9 cellular contexts compared by ENCODE assay signal in the genomic region with DNA sequence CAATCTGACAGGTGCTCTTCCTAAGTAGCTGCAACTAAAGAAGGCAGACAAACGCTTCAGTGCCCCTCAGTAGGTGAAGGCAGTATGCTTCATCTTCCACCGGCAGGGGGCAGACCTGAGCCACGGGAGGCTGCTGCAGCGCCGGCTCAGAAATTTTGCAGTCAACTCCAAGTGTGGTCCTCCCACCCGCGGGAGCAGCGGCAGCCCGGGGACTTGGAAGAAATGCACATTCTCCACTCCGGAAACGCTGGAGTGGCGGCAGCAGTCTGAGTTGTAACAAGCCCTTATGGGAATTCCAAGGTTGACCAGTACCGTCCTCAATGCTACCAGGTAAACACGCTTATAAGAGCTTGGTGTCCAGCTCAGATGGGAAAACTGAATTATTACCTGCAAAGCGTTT. TPM values are rescaled to one million over a fixed set of nuclear protein-coding genes. Genes with fewer than 3 reads are reported as not detected.
A peak's percentile ranks its signal among the peaks of the same experiment; 100 is the strongest.
DNase-seq lines count a peak whose midpoint lies in the region; ATAC-seq and TF ChIP-seq lines count a peak whose summit lies in the region.
"Had no signal": no experiment of that assay in that cellular context is flagged by ENCODE, and none has a peak within 500 bp of the region (broad histone marks: within the 10 kb centered on the region; RNA-seq: fewer than 3 reads in every experiment).

No MANE protein-coding gene starts in this region.

- H3K27ac Mint-ChIP-seq in activated naive CD4-positive, alpha-beta T cell treated with anti-CD3 and anti-CD28 coated beads, Interleukin-2, amount 50 U/mL, for 72 hours: no peak overlapping the region
- H3K27ac Mint-ChIP-seq: dendritic cell treated with granulocyte-macrophage colony-stimulating factor and Interleukin-4, amounts not matched to agents 40 ng/mL and 50 ng/mL, for 4 days had no signal

- H3K9me3 ChIP-seq in IMR-90 (ENCODE audit: control insufficient read depth, insufficient read depth, low read length) (no peaks in the 10 kb centered on the region), SJCRH30 (replicated peaks) (no peaks in the 10 kb centered on the region), prostate gland (no peaks in the 10 kb centered on the region), uterus (no peaks in the 10 kb centered on the region)

- H3K79me1 ChIP-seq in IMR-90 (ENCODE audit: low read depth in 1 of 2, low read length in 2 of 2): peaks cover 12 to 23% of the 10 kb centered on the region in 2 experiments; a peak in 3 of 4 replicates

- H2AK9ac ChIP-seq in IMR-90 (replicated peaks; ENCODE audit: low read depth, low read length, poor library complexity): no peak overlapping the region

- in situ Hi-C loops in IMR-90 (cut with MboI; ENCODE audit: low sequenced_read_pairs): loop anchor here (5.0 to 25.0 kb wide), 2 partner anchors 1020 to 1265 kb away; no protein-coding TSS in a partner anchor

- no peak overlapping the region for H4K91ac ChIP-seq in IMR-90 (ENCODE audit: insufficient read depth, low read depth, low read length)

- TF ChIP-seq CTCF in IMR-90 (conservative IDR thresholded peaks at IDR 0.05; ENCODE audit: low read depth, low read length) (peak; percentile 90), prostate gland (IDR thresholded peaks at IDR 0.05) (peak; percentile 86 to 94 (median 91)), uterus (IDR thresholded peaks at IDR 0.05) (peak; percentile 84 to 95 (median 92))

- no peak overlapping the region for H4K8ac ChIP-seq in IMR-90 (ENCODE audit: low read depth in 2 of 2, low read length in 2 of 2)

- peak; percentile 56 for ATAC-seq in GM19463 (IDR thresholded peaks at IDR 0.05; ENCODE audit: unreplicated experiment)
- ATAC-seq in IMR-90 (ENCODE audit: low read depth): peak; percentile 53
- ATAC-seq in activated naive CD4-positive, alpha-beta T cell treated with anti-CD3 and anti-CD28 coated beads, Interleukin-2, amount 50 U/mL, for 72 hours: peak; percentile 43 to 50
- ATAC-seq in Right ventricle myocardium superior (ENCODE audit: poor library complexity): peak; percentile 57

- H3K9ac ChIP-seq in IMR-90 (ENCODE audit: low read depth, low read length): peak overlapping the region; percentile 42; the same call in 1 of the 2 replicates

- no peaks in the 10 kb centered on the region for H3K9me3 Mint-ChIP-seq in activated naive CD4-positive, alpha-beta T cell treated with anti-CD3 and anti-CD28 coated beads, Interleukin-2, amount 50 U/mL, for 72 hours
- H3K9me3 Mint-ChIP-seq: dendritic cell treated with granulocyte-macrophage colony-stimulating factor and Interleukin-4, amounts not matched to agents 40 ng/mL and 50 ng/mL, for 4 days had no signal

- H3K36me3 ChIP-seq in IMR-90 (ENCODE audit: control insufficient read depth, insufficient read depth, low read length) (peaks cover 30% of the 10 kb centered on the region), SJCRH30 (no peaks in the 10 kb centered on the region), prostate gland (no peaks in the 10 kb centered on the region), uterus (no peaks in the 10 kb centered on the region)

- H3K4me3 ChIP-seq in IMR-90 (ENCODE audit: insufficient read depth, low read depth, low read length) (peak overlapping the region; percentile 34), SJCRH30 (no peak overlapping the region), prostate gland (no peak overlapping the region), uterus (peak overlapping the region in 1 of 2 donors; percentile 76)

- H2BK5ac ChIP-seq in IMR-90 (ENCODE audit: low read depth, low read length, poor library complexity, severe bottlenecking): peak overlapping the region; percentile 5

- H3K18ac ChIP-seq in IMR-90 (ENCODE audit: low read depth, low read length): no peak overlapping the region

- H3K4me2 ChIP-seq in IMR-90 (ENCODE audit: low read depth, low read length): peak overlapping the region; percentile 62

- WGBS in IMR-90 (ENCODE audit: extremely low coverage in 2 of 2, insufficient read length in 1 of 2), 2 experiments: 9% methylated on average over 11 of the region's 15 CpGs; no CpG with 5 or more reads in 1 of the 2 experiments
- WGBS in prostate gland: 7% methylated on average over 15 of the region's 15 CpGs

- BruUV-seq in IMR-90 (replicated peaks; lab: Mats Ljungman, UMichigan): no TSS peak

- no peak overlapping the region for H3K56ac ChIP-seq in IMR-90 (ENCODE audit: extremely low read depth, insufficient read depth, low read length)

- H2AK5ac ChIP-seq in IMR-90 (ENCODE audit: low read depth, low read length): no peak overlapping the region

- peaks cover 4% of the 10 kb centered on the region; the same call in 1 of the 2 replicates for H3K9me1 ChIP-seq in IMR-90 (ENCODE audit: insufficient read depth, low read length)

- H3K4ac ChIP-seq in IMR-90 (ENCODE audit: low read depth, low read length): 0 out of 2 replicates have a peak overlapping the region, but pooled peaks have one; percentile 8

- peak overlapping the region; percentile 63 for H2AFZ ChIP-seq in IMR-90 (replicated peaks; ENCODE audit: low read length, poor library complexity)

- CTCF ChIA-PET in IMR-90 (lab: Yijun Ruan, JAX): interaction anchor here (0.6 to 2.1 kb wide), 6 partner anchors 18 to 1469 kb away, joined by 3 to 4 read pairs (median 3); no protein-coding TSS in a partner anchor

- H3K27ac ChIP-seq in IMR-90 (ENCODE audit: insufficient read depth, low read length) (no peak overlapping the region), SJCRH30 (no peak overlapping the region), prostate gland (no peak overlapping the region), uterus (peak overlapping the region; percentile 40 to 89)

- no peak overlapping the region; the same call in 1 of the 2 replicates for H3K14ac ChIP-seq in IMR-90 (replicated peaks; ENCODE audit: low read depth, low read length)

- H3K4me1 ChIP-seq in IMR-90 (ENCODE audit: control insufficient read depth, insufficient read depth, low read length): peaks cover 9% of the 10 kb centered on the region
- no peaks in the 10 kb centered on the region; the same call in 1 of the 2 replicates for H3K4me1 ChIP-seq in SJCRH30
- no peaks in the 10 kb centered on the region for H3K4me1 ChIP-seq in prostate gland (replicated peaks)
- H3K4me1 ChIP-seq in uterus: peaks cover 0 to 4% of the 10 kb centered on the region in 2 donors

- peak overlapping the region; percentile 76; the same call in 1 of the 2 replicates for H3K23ac ChIP-seq in IMR-90 (ENCODE audit: low read depth, low read length)

- intact Hi-C loops in IMR-90 (cut with micrococcal nuclease): loop anchor here (1.0 kb wide), 1 partner anchor 1263 kb away; no protein-coding TSS in a partner anchor
- intact Hi-C loops in Right ventricle myocardium superior (cut with DNase I): no loop called here
- intact Hi-C loops in prostate gland (cut with DNase I): loop anchor here (2.0 to 5.0 kb wide), 2 partner anchors 1263 to 1335 kb away; no protein-coding TSS in a partner anchor
- intact Hi-C loops in uterus (cut with DNase I; ENCODE audit: low total_unique reads): loop anchor here (5.0 to 10.0 kb wide), 3 partner anchors 1185 to 1897 kb away; no protein-coding TSS in a partner anchor

- dilution Hi-C loops in IMR-90 (cut with HindIII; ENCODE audit: low sequenced_read_pairs, unreplicated experiment): no loop called here

- peaks cover 25% of the 10 kb centered on the region for H4K20me1 ChIP-seq in IMR-90 (ENCODE audit: insufficient read depth, low read length)

- H3K27me3 ChIP-seq in IMR-90 (ENCODE audit: control insufficient read depth, insufficient read depth, low read length) (no peaks in the 10 kb centered on the region), SJCRH30 (no peaks in the 10 kb centered on the region), prostate gland (replicated peaks; ENCODE audit: insufficient read depth) (no peaks in the 10 kb centered on the region), uterus (no peaks in the 10 kb centered on the region)

- TF ChIP-seq RAD21 in IMR-90 (IDR thresholded peaks at IDR 0.05; ENCODE audit: low read length): peak; percentile 83

- no peak overlapping the region for H2BK20ac ChIP-seq in IMR-90 (ENCODE audit: low read depth, low read length)

- DNase-seq in D341Med (ENCODE audit: low spot score) (peak; percentile 86), IMR-90 (peak; percentile 64), SJCRH30 (peak; percentile 70 to 83), Right ventricle myocardium superior (peak; percentile 86), prostate gland (ENCODE audit: low spot score) (peak; percentile 70), uterus (peak; percentile 87 to 88)
- peak in 1 of 2 donors; percentile 86 for DNase-seq in activated naive CD4-positive, alpha-beta T cell treated with anti-CD3 and anti-CD28 coated beads, Interleukin-2, amount 50 U/mL, for 72 hours (ENCODE audit: low spot score in 2 of 2)

- H2BK120ac ChIP-seq in IMR-90 (ENCODE audit: low read depth, low read length): peak overlapping the region; percentile 6; the same call in 1 of the 2 replicates

- H2BK15ac ChIP-seq in IMR-90 (ENCODE audit: low read depth, low read length): no peak overlapping the region

- POLR2A ChIA-PET in IMR-90 (lab: Charles Lee; ENCODE audit: unreplicated experiment): no interaction called here

- TF ChIP-seq POLR2A in IMR-90 (IDR thresholded peaks at IDR 0.05; ENCODE audit: low read depth, low read length) (0 out of 2 replicates have a peak, but pooled peaks have one; percentile 40), prostate gland (IDR thresholded peaks at IDR 0.05) (no peak), uterus (IDR thresholded peaks at IDR 0.05) (no peak)

- no peak overlapping the region for H4K5ac ChIP-seq in IMR-90 (ENCODE audit: low read depth, low read length)

- H3K36me3 Mint-ChIP-seq in activated naive CD4-positive, alpha-beta T cell treated with anti-CD3 and anti-CD28 coated beads, Interleukin-2, amount 50 U/mL, for 72 hours: peaks cover 0 to 5% of the 10 kb centered on the region in 2 donors

RNA-seq across cellular contexts. Expression of gene IGFBP3, which starts 3.4 kb away (rescaled TPM):
- 272 and 308 TPM in 2 replicates for total RNA-seq in IMR-90 (2012; rRNA removed)
- polyA plus RNA-seq in IMR-90 (2012; rRNA removed): 601 and 692 TPM in 2 replicates
- polyA plus RNA-seq in IMR-90 (2012; cell fraction: cytosol; rRNA removed): 282 and 675 TPM in 2 replicates
- 407 and 421 TPM in 2 replicates for polyA plus RNA-seq in IMR-90 (2012; cell fraction: nucleus; rRNA removed; ENCODE audit: low replicate concordance)
- total RNA-seq in SJCRH30 (2014; rRNA removed; shearing (Covaris generic)): 0.56 TPM in 1 of 2 replicates, not detected in the other
- total RNA-seq in activated naive CD4-positive, alpha-beta T cell treated with anti-CD3 and anti-CD28 coated beads, Interleukin-2, amount 50 U/mL, for 72 hours: under 1 TPM in 1 of 2 donors, not detected in 1; 0.31 TPM
- 52.3 TPM for total RNA-seq in Right ventricle myocardium superior
- total RNA-seq in prostate gland: 100 to 1,000 TPM in 1 of 2 donors, 10 to 100 TPM in 1; 71.6 to 105 TPM
- total RNA-seq in uterus: 100 to 1,000 TPM; 202 to 345 (median 319) TPM

RNA-seq across cellular contexts. Expression of gene IGFBP1, which starts 29.4 kb away (rescaled TPM):
- not detected in 2 replicates for total RNA-seq in IMR-90 (2012; rRNA removed)
- polyA plus RNA-seq in IMR-90 (2012; rRNA removed): not detected in 2 replicates
- 0.07 TPM in 1 of 2 replicates, not detected in the other for polyA plus RNA-seq in IMR-90 (2012; cell fraction: cytosol; rRNA removed)
- polyA plus RNA-seq in IMR-90 (2012; cell fraction: nucleus; rRNA removed; ENCODE audit: low replicate concordance): 0.05 and 0.18 TPM in 2 replicates
- not detected in 2 replicates for total RNA-seq in SJCRH30 (2014; rRNA removed; shearing (Covaris generic))
- not detected for total RNA-seq in activated naive CD4-positive, alpha-beta T cell treated with anti-CD3 and anti-CD28 coated beads, Interleukin-2, amount 50 U/mL, for 72 hours
- total RNA-seq in Right ventricle myocardium superior: not detected
- total RNA-seq in prostate gland: not detected
- 1 to 10 TPM in 1 of 4 donors, not detected in 3; 1.9 TPM for total RNA-seq in uterus

RNA-seq across cellular contexts. Expression of gene CCDC201, which starts 44.8 kb away (rescaled TPM):
- not detected in 2 replicates for total RNA-seq in IMR-90 (2012; rRNA removed)
- polyA plus RNA-seq in IMR-90 (2012; rRNA removed): not detected in 2 replicates
- polyA plus RNA-seq in IMR-90 (2012; cell fraction: cytosol; rRNA removed): not detected in 2 replicates
- polyA plus RNA-seq in IMR-90 (2012; cell fraction: nucleus; rRNA removed; ENCODE audit: low replicate concordance): not detected in 2 replicates
- total RNA-seq in SJCRH30 (2014; rRNA removed; shearing (Covaris generic)): not detected in 2 replicates
- not detected for total RNA-seq in activated naive CD4-positive, alpha-beta T cell treated with anti-CD3 and anti-CD28 coated beads, Interleukin-2, amount 50 U/mL, for 72 hours
- not detected for total RNA-seq in Right ventricle myocardium superior
- total RNA-seq in prostate gland: not detected
- total RNA-seq in uterus: under 1 TPM in 1 of 4 donors, not detected in 3; 0.21 TPM

Comparison
In these comparisons a context has a peak if more than half of its experiments do, and no peak if none do; other contexts are left out.
1. H3K27ac ChIP-seq: peak in uterus (2 of 2); none in IMR-90 (single experiment), SJCRH30 (single experiment) and prostate gland (0 of 2).
2. RNA of gene IGFBP3, which starts 3.4 kb away (total RNA-seq): 202 to 345 TPM in uterus, 272 to 308 TPM in IMR-90, 71.6 to 105 TPM in prostate gland and 52.3 TPM in Right ventricle myocardium superior (single experiment); 0.31 TPM in activated naive CD4-positive, alpha-beta T cell treated with anti-CD3 and anti-CD28 coated beads, Interleukin-2, amount 50 U/mL, for 72 hours and 0.56 TPM in SJCRH30; every median in the first group is over 10 times any median in the second.
3. Peak in every context shown above with its lines, with median percentiles within 50 percentile points of each other: ATAC-seq and CTCF ChIP-seq.